In genomic region chr5:168679515-168679920, GRCh38 we compare ENCODE assay signal across 8 cellular contexts.
DNase-seq lines count a peak whose midpoint lies in the region; TF ChIP-seq lines count a peak whose summit lies in the region.

No MANE protein-coding gene starts in this region.

- H3K4me1 Mint-ChIP-seq in osteocyte (ENCODE audit: unreplicated experiment) = peaks cover 4% of the 10 kb centered on the region

- no peak overlapping the region for H3K4me3 ChIP-seq in transverse colon

- 11% methylated on average over 9 of the region's 9 CpGs; no CpG with 5 or more reads in 1 of the 2 donors for WGBS in transverse colon (ENCODE audit: low coverage in 1 of 2), 2 donors

- H3K4me3 Mint-ChIP-seq in osteocyte (ENCODE audit: unreplicated experiment) = no peak overlapping the region

- in situ Hi-C loops in transverse colon (cut with MboI; ENCODE audit: low pct_ligation_motif_present in 1 of 4, low pct_unique_long_range_greater_than_20kb in 1 of 4, low sequenced_read_pairs in 3 of 4) = loop anchor here (10.0 to 25.0 kb wide), 4 partner anchors 608 to 908 kb away; partner anchors contain the start of gene SPDL1 (in 2 of the 4)

- no peaks in the 10 kb centered on the region for H3K27me3 Mint-ChIP-seq in osteocyte (ENCODE audit: unreplicated experiment)

- TF ChIP-seq EP300 in Ishikawa (IDR thresholded peaks at IDR 0.05; ENCODE audit: borderline replicate concordance) (no peak), transverse colon (IDR thresholded peaks at IDR 0.05; ENCODE audit: low read depth) (no peak)

- peak; percentile 94 for TF ChIP-seq CTCF in osteocyte (IDR thresholded peaks at IDR 0.05)
- TF ChIP-seq CTCF in transverse colon (IDR thresholded peaks at IDR 0.05) = peak; percentile 82 to 94 (median 88)

- no peaks in the 10 kb centered on the region for H3K27me3 ChIP-seq in transverse colon

- H3K36me3 Mint-ChIP-seq in osteocyte (ENCODE audit: unreplicated experiment) = no peaks in the 10 kb centered on the region

- no peak overlapping the region for H3K27ac ChIP-seq in transverse colon

- H3K4me1 ChIP-seq in transverse colon = peaks cover 0 to 25% (median 6%) of the 10 kb centered on the region in 4 donors

- no peaks in the 10 kb centered on the region for H3K36me3 ChIP-seq in transverse colon

- H3K9me3 Mint-ChIP-seq in osteocyte (ENCODE audit: unreplicated experiment) = no peaks in the 10 kb centered on the region

- H3K27ac Mint-ChIP-seq in osteocyte (ENCODE audit: unreplicated experiment) = no peak overlapping the region

- TF ChIP-seq POLR2A in transverse colon (IDR thresholded peaks at IDR 0.05) = no peak

- H3K9me3 ChIP-seq in transverse colon = no peaks in the 10 kb centered on the region

- DNase-seq in AML-193 (lab: John Stamatoyannopoulos, UW) (peak; percentile 25 to 31), GM19238 (ENCODE audit: insufficient read length, low spot score) (peak; percentile 61), RPMI7951 (ENCODE audit: low read depth) (peak; percentile 52), germinal center (ENCODE audit: low spot score) (peak; percentile 60), osteocyte (ENCODE audit: extremely low spot score, unreplicated experiment) (peak; percentile 88), transverse colon (peak; percentile 79)
- peak; percentile 38 for DNase-seq in activated gamma-delta T cell treated with anti-CD3 and anti-CD28 coated beads, Interleukin-2, amount 50 U/mL, for 16 hours (ENCODE audit: low read depth)

- peak; percentile 88 for TF ChIP-seq RAD21 in Ishikawa (IDR thresholded peaks at IDR 0.05; ENCODE audit: low read depth)

- intact Hi-C loops in transverse colon (cut with DNase I; ENCODE audit: low total_unique reads) = loop anchor here (2.0 to 10.0 kb wide), 2 partner anchors 625 to 903 kb away; partner anchors contain the start of genes SLIT3 and SPDL1

TF ChIP-seq in Ishikawa, 13 proteins besides CTCF, POLR2A, EP300 and RAD21:
- no peak for TF ChIP-seq TAF1 (IDR thresholded peaks at IDR 0.05; ENCODE audit: low read depth)

Comparison
In these comparisons a context has a peak if more than half of its experiments do, and no peak if none do; other contexts are left out.
1. DNase-seq: peak in every context shown above with its lines; median percentile 88 in osteocyte; 79 in transverse colon; 61 in GM19238; 60 in germinal center; 52 in RPMI7951; 38 in activated gamma-delta T cell treated with anti-CD3 and anti-CD28 coated beads, Interleukin-2, amount 50 U/mL, for 16 hours; 28 in AML-193.